In the genomic region with DNA sequence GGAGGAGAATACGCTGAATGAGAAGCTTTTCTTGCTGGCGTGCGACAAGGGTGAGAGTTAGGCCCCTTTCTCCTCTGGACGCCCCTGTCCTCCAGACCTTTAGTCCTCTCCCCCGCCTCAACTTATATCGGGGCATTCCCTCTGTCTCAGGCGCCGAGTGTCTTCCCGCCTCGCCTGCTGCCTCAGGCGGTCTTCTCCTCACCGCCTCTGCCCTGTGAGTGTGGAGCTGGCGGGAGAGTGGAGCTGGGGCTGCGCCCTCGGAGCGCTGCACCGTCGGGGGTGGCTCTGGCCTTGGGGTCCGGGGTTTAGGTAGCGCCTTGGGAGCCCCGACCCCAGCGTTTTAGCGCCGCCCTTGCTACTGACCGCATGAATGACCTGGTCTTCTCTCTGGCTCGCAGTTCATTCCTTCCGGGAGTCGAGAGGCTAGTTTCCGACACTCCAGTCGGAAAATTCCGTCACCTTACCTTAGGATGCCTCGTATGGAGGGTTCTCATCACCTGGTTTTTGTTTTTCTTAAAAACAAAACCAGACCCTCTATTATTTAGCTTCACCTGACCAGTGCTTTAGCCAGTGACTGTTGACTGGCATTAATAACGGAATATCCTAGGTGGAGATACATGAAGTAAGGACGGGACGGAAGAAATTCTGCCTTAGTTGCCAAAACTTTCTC, we compare ENCODE assay signal across 8 cellular contexts. TPM values are rescaled to one million over a fixed set of nuclear protein-coding genes. Genes with fewer than 3 reads are reported as not detected.
DNase-seq lines count a peak whose midpoint lies in the region; ATAC-seq, FAIRE-seq and TF ChIP-seq lines count a peak whose summit lies in the region.

No MANE protein-coding gene starts in this region.

- ATAC-seq in GM19043 (IDR thresholded peaks at IDR 0.05; ENCODE audit: low read depth, unreplicated experiment) (peak; percentile 3), HG03520 (IDR thresholded peaks at IDR 0.05; ENCODE audit: unreplicated experiment) (peak; percentile 9)
- peak; percentile 3 for ATAC-seq in central memory CD8-positive, alpha-beta T cell (replicated peaks; ENCODE audit: extremely low read depth, poor library complexity, severe bottlenecking)

- DNase-seq in AG20443 (ENCODE audit: low spot score) (peak; percentile 55), SJCRH30 (peak; percentile 71 to 78), iris pigment epithelial cell (ENCODE audit: low read depth) (peak; percentile 30), GM12891 (ENCODE audit: insufficient read length, low spot score) (no peak)
- peak; percentile 17 to 25 for DNase-seq in central memory CD8-positive, alpha-beta T cell (ENCODE audit: low spot score in 2 of 2)

- peak overlapping the region; percentile 82 for H3K27ac Mint-ChIP-seq in central memory CD8-positive, alpha-beta T cell (ENCODE audit: low read depth)

- H3K27me3 ChIP-seq in SJCRH30: no peaks in the 10 kb centered on the region
- H3K27me3 ChIP-seq in skeletal muscle tissue (ENCODE audit: control insufficient read depth in 3 of 3, insufficient read depth in 3 of 3, low read length in 3 of 3): peaks cover 0 to 8% (median 5%) of the 10 kb centered on the region in 3 donors

- no peak for FAIRE-seq in GM12891 (lab: Jason Lieb, UNC)

- H3K36me3 Mint-ChIP-seq in central memory CD8-positive, alpha-beta T cell (ENCODE audit: insufficient read depth): peaks cover 5% of the 10 kb centered on the region

- H3K27ac ChIP-seq in SJCRH30: peak overlapping the region; percentile 77
- peak overlapping the region; percentile 54 for H3K27ac ChIP-seq in skeletal muscle tissue (ENCODE audit: low read depth, low read length)

- H3K4me1 ChIP-seq in SJCRH30 (peaks cover 11% of the 10 kb centered on the region), skeletal muscle tissue (ENCODE audit: control insufficient read depth in 3 of 3, insufficient read depth in 3 of 3, low read length in 3 of 3) (peaks cover 0 to 7% (median 2%) of the 10 kb centered on the region in 3 donors)

- peak overlapping the region; percentile 67 to 80 (median 70) for H3K9ac ChIP-seq in skeletal muscle tissue (ENCODE audit: low read depth in 1 of 3, low read length in 3 of 3)

- 0 out of 2 replicates have a peak, but pooled peaks cover 2% of the 10 kb centered on the region for H3K36me3 ChIP-seq in SJCRH30
- H3K36me3 ChIP-seq in skeletal muscle tissue (ENCODE audit: control insufficient read depth in 3 of 3, insufficient read depth in 3 of 3, low read length in 3 of 3): no peaks in the 10 kb centered on the region

- H3K9me3 Mint-ChIP-seq in central memory CD8-positive, alpha-beta T cell: no peaks in the 10 kb centered on the region

- H3K4me3 ChIP-seq in SJCRH30: peak overlapping the region; percentile 80
- H3K4me3 ChIP-seq in skeletal muscle tissue (ENCODE audit: low read length in 3 of 3): peak overlapping the region; percentile 78 to 87 (median 81)

- H3K4me3 Mint-ChIP-seq in central memory CD8-positive, alpha-beta T cell: peak overlapping the region; percentile 87

- no peak for TF ChIP-seq POLR2A in GM12891 (IDR thresholded peaks at IDR 0.05; ENCODE audit: low read depth, low read length)

- H3K9me3 ChIP-seq in SJCRH30 (replicated peaks) (peaks cover 5% of the 10 kb centered on the region; the same call in 1 of the 2 replicates), skeletal muscle tissue (ENCODE audit: control insufficient read depth in 3 of 3, low read length in 3 of 3) (no peaks in the 10 kb centered on the region)

- H3K4me1 Mint-ChIP-seq in central memory CD8-positive, alpha-beta T cell: peaks cover 7% of the 10 kb centered on the region

- peaks cover 27% of the 10 kb centered on the region for H3K27me3 Mint-ChIP-seq in central memory CD8-positive, alpha-beta T cell

TF ChIP-seq in GM12891, 5 proteins besides CTCF, POLR2A, EP300 and RAD21:
- no peak for TF ChIP-seq SPI1 (IDR thresholded peaks at IDR 0.05; ENCODE audit: low read depth, low read length)
- TF ChIP-seq PAX5 (IDR thresholded peaks at IDR 0.05; ENCODE audit: insufficient read depth, low read length, severe bottlenecking): no peak
- TF ChIP-seq TAF1 (IDR thresholded peaks at IDR 0.05; ENCODE audit: low read depth, low read length): no peak
- no peak for TF ChIP-seq POU2F2 (IDR thresholded peaks at IDR 0.05; ENCODE audit: low read depth, low read length)
- no peak for TF ChIP-seq POLR2AphosphoS5 (IDR thresholded peaks at IDR 0.05; ENCODE audit: low read depth, low read length)

RNA-seq across cellular contexts. Expression of a gene that starts 1.0 kb away (rescaled TPM):
- total RNA-seq in SJCRH30 (2014; rRNA removed; shearing (Covaris generic)): 18.6 and 21.0 TPM in 2 replicates
- 32.9 TPM for total RNA-seq in skeletal muscle tissue
- 0.35 TPM for polyA plus RNA-seq in GM12891 (2012; ENCODE audit: low read depth, missing spikeins)
